In the genomic region with DNA sequence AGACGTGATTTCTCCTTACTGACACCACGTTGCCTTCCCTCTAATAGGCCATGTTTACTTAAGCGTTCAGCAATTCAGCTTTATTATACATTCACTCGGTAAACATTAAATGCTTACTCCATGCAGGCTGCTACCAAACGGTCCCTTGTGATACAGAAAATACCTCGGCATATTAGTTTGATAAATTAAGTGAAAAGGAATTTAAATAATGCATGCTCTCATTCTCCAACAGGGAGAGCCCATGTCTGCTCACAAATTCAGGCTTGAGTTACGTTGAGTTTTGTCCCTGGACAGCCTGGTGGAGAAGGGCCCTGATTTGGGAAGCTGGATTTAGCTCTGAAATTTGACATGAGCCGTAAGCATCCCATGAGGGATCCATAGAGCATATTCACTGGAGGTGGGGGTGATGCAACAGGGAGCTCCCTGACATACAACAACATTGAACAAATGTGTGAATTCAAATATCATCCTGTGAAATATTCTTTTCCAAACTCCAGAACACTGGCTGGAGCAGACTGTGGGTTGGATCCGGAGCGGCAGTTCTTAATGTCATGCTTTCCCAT, we compare ENCODE assay signal across 1 cellular context.
TF ChIP-seq lines count a peak whose summit lies in the region.

No MANE protein-coding gene starts in this region.

TF ChIP-seq in GM23338, 12 proteins besides CTCF, POLR2A, EP300 and RAD21 (continued from another document):
- TF ChIP-seq, protein P1, sequence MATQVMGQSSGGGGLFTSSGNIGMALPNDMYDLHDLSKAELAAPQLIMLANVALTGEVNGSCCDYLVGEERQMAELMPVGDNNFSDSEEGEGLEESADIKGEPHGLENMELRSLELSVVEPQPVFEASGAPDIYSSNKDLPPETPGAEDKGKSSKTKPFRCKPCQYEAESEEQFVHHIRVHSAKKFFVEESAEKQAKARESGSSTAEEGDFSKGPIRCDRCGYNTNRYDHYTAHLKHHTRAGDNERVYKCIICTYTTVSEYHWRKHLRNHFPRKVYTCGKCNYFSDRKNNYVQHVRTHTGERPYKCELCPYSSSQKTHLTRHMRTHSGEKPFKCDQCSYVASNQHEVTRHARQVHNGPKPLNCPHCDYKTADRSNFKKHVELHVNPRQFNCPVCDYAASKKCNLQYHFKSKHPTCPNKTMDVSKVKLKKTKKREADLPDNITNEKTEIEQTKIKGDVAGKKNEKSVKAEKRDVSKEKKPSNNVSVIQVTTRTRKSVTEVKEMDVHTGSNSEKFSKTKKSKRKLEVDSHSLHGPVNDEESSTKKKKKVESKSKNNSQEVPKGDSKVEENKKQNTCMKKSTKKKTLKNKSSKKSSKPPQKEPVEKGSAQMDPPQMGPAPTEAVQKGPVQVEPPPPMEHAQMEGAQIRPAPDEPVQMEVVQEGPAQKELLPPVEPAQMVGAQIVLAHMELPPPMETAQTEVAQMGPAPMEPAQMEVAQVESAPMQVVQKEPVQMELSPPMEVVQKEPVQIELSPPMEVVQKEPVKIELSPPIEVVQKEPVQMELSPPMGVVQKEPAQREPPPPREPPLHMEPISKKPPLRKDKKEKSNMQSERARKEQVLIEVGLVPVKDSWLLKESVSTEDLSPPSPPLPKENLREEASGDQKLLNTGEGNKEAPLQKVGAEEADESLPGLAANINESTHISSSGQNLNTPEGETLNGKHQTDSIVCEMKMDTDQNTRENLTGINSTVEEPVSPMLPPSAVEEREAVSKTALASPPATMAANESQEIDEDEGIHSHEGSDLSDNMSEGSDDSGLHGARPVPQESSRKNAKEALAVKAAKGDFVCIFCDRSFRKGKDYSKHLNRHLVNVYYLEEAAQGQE (IDR thresholded peaks at IDR 0.05; ENCODE audit: unreplicated experiment) = no peak
- TF ChIP-seq ZNF114 (CRISPR knock-in tag; IDR thresholded peaks at IDR 0.05) = no peak
- TF ChIP-seq ZNF331 (CRISPR knock-in tag; IDR thresholded peaks at IDR 0.05; ENCODE audit: low read depth) = no peak
TF ChIP-seq in GM23338: peak in this region for 0.
